ENCODE assay signal across 28 cellular contexts in genomic region chr4:141019772-141020171, GRCh38.
"Had no signal": no experiment of that assay in that cellular context is flagged by ENCODE, and none has a peak within 500 bp of the region (broad histone marks: within the 10 kb centered on the region; RNA-seq: fewer than 3 reads in every experiment).

No MANE protein-coding gene starts in this region.

- DNase-seq: activated B cell treated with CpG ODN at 0.5 μM for 24 hours; activated CD4-positive, alpha-beta T cell treated with anti-CD3 and anti-CD28 coated beads, Interleukin-2, amount 50 U/mL, for 1 hour; activated CD8-positive, alpha-beta T cell treated with anti-CD3 and anti-CD28 coated beads for 36 hours; activated gamma-delta T cell treated with Interleukin-2 at 50 U/mL for 16 hours; activated naive CD4-positive, alpha-beta T cell treated with anti-CD3 and anti-CD28 coated beads, Interleukin-2, amount 50 U/mL, for 16 hours; activated naive CD8-positive, alpha-beta T cell treated with anti-CD3 and anti-CD28 coated beads, Interleukin-2, amount 50 U/mL, for 24 hours; activated T-cell treated with anti-CD3 and anti-CD28 coated beads, Interleukin-2, amount 50 U/mL, for 4 hours; amygdala; dermis blood vessel endothelial cell; effector CD4-positive, alpha-beta T cell; gastrocnemius medialis; hypothalamus; immature natural killer cell; lower lobe of right lung; mesendoderm; mucosa of descending colon; nephron progenitor cell; ovary; stimulated activated CD4-positive, alpha-beta T cell treated with anti-CD3 and anti-CD28 coated beads, Interleukin-15, amount 100 ng/mL, for 24 hours; stimulated activated CD4-positive, alpha-beta T cell treated with anti-CD3 and anti-CD28 coated beads, Interleukin-2, amount 100 ng/mL, for 24 hours; stimulated activated naive CD4-positive, alpha-beta T cell treated with Interleukin-2 at 50 U/mL for 16 hours; T-helper 1 cell; testis; upper lobe of left lung had no signal

- FAIRE-seq: bronchial epithelial cell had no signal

- H3K9me3 ChIP-seq: gastrocnemius medialis, lower lobe of right lung, mucosa of descending colon, neutrophil, ovary, prostate gland, testis, upper lobe of left lung had no signal

- ATAC-seq: activated CD8-positive, alpha-beta T cell treated with anti-CD3 and anti-CD28 coated beads for 36 hours; activated naive CD8-positive, alpha-beta T cell treated with anti-CD3 and anti-CD28 coated beads, Interleukin-2, amount 50 U/mL, for 24 hours; activated T-cell treated with anti-CD3 and anti-CD28 coated beads, Interleukin-2, amount 50 U/mL, for 4 hours; activated T-helper 17 cell treated with anti-CD3 and anti-CD28 coated beads, Interleukin-2, amount 50 U/mL, for 72 hours; gastrocnemius medialis; lower lobe of right lung; mucosa of descending colon had no signal

- H3K27ac ChIP-seq: gastrocnemius medialis, lower lobe of right lung, neutrophil, ovary, prostate gland, testis, upper lobe of left lung had no signal

- H3K36me3 ChIP-seq: gastrocnemius medialis, lower lobe of right lung, neutrophil, ovary, prostate gland, upper lobe of left lung had no signal

- H3K27me3 ChIP-seq: gastrocnemius medialis, neutrophil, ovary, testis, upper lobe of left lung had no signal

- H3K4me1 ChIP-seq: lower lobe of right lung, prostate gland had no signal

- H3K4me3 ChIP-seq: gastrocnemius medialis, lower lobe of right lung, mucosa of descending colon, ovary, prostate gland, testis, upper lobe of left lung had no signal
